22 cellular contexts compared by ENCODE assay signal in genomic region chr22:23516304-23516703, GRCh38.
"Had no signal": no experiment of that assay in that cellular context is flagged by ENCODE, and none has a peak within 500 bp of the region (broad histone marks: within the 10 kb centered on the region; RNA-seq: fewer than 3 reads in every experiment).

No MANE protein-coding gene starts in this region.

- H3K9me3 ChIP-seq: heart right ventricle, pancreas, suprapubic skin, tibial artery had no signal

- FAIRE-seq: frontal cortex, islet of Langerhans, pancreas had no signal

- H3K27ac Mint-ChIP-seq: naive thymus-derived CD4-positive, alpha-beta T cell; progenitor cell of endocrine pancreas had no signal

- H3K4me1 Mint-ChIP-seq: central memory CD8-positive, alpha-beta T cell had no signal

- H3K27me3 Mint-ChIP-seq: progenitor cell of endocrine pancreas had no signal

- H3K36me3 ChIP-seq: heart right ventricle, pancreas, suprapubic skin, tibial artery had no signal

- H3K27me3 ChIP-seq: dorsolateral prefrontal cortex, pancreas, suprapubic skin, tibial artery had no signal

- H3K4me3 Mint-ChIP-seq: central memory CD8-positive, alpha-beta T cell; naive thymus-derived CD4-positive, alpha-beta T cell; neural crest cell had no signal

- H3K36me3 Mint-ChIP-seq: naive thymus-derived CD4-positive, alpha-beta T cell had no signal

- H3K27ac ChIP-seq: dorsolateral prefrontal cortex, heart right ventricle, pancreas, skin epidermis, suprapubic skin, tibial artery had no signal

- H3K4me1 ChIP-seq: pancreas had no signal

- H3K4me3 ChIP-seq: dorsolateral prefrontal cortex, heart right ventricle, lung, pancreas, skin epidermis, suprapubic skin, tibial artery had no signal

- DNase-seq: cortex of kidney; dorsolateral prefrontal cortex; effector CD8-positive, alpha-beta T cell; heart right ventricle; hypothalamus; left ventricle myocardium superior; mesenchymal stem cell; naive thymus-derived CD4-positive, alpha-beta T cell; occipital lobe; stimulated activated CD4-positive, alpha-beta T cell treated with anti-CD3 and anti-CD28 coated beads, Interleukin-2, amount 100 ng/mL, for 48 hours; stimulated activated naive CD4-positive, alpha-beta T cell treated with Interleukin-2 at 50 U/mL for 16 hours; tibial artery had no signal

- H3K9me3 Mint-ChIP-seq: central memory CD8-positive, alpha-beta T cell; naive thymus-derived CD4-positive, alpha-beta T cell; neural crest cell had no signal

- ATAC-seq: heart right ventricle; left ventricle myocardium superior; naive thymus-derived CD4-positive, alpha-beta T cell; pancreas; sciatic nerve had no signal
